ENCODE assay signal across 24 cellular contexts in genomic region chr14:77625360-77625759, GRCh38.
"Had no signal": no experiment of that assay in that cellular context is flagged by ENCODE, and none has a peak within 500 bp of the region (broad histone marks: within the 10 kb centered on the region; RNA-seq: fewer than 3 reads in every experiment).

No MANE protein-coding gene starts in this region.

- H3K27ac Mint-ChIP-seq: dendritic cell treated with granulocyte-macrophage colony-stimulating factor and Interleukin-4, amounts not matched to agents 40 ng/mL and 50 ng/mL, for 4 days; endodermal cell; natural killer cell; progenitor cell of endocrine pancreas; stimulated activated effector memory CD8-positive, alpha-beta T cell treated with anti-CD3 and anti-CD28 coated beads, Interleukin-12 subunit alpha, Interleukin-12 subunit beta, amount 100 ng/mL, for 72 hours had no signal

- ATAC-seq: esophagus mucosa; gastrocnemius medialis; left ventricle myocardium superior; lower lobe of right lung; natural killer cell; pancreas; sciatic nerve; stimulated activated effector memory CD8-positive, alpha-beta T cell treated with anti-CD3 and anti-CD28 coated beads, Interleukin-12 subunit alpha, Interleukin-12 subunit beta, amount 100 ng/mL, for 72 hours; upper lobe of right lung had no signal

- H3K9me3 Mint-ChIP-seq: dendritic cell treated with granulocyte-macrophage colony-stimulating factor and Interleukin-4, amounts not matched to agents 40 ng/mL and 50 ng/mL, for 4 days; natural killer cell; stimulated activated effector memory CD8-positive, alpha-beta T cell treated with anti-CD3 and anti-CD28 coated beads, Interleukin-12 subunit alpha, Interleukin-12 subunit beta, amount 100 ng/mL, for 72 hours had no signal

- H3K4me3 ChIP-seq: gastrocnemius medialis, lower lobe of right lung, pancreas, smooth muscle cell, thoracic aorta, transverse colon, upper lobe of right lung, uterus had no signal

- H3K4me3 Mint-ChIP-seq: dendritic cell treated with granulocyte-macrophage colony-stimulating factor and Interleukin-4, amounts not matched to agents 40 ng/mL and 50 ng/mL, for 4 days; endodermal cell; natural killer cell; stimulated activated effector memory CD8-positive, alpha-beta T cell treated with anti-CD3 and anti-CD28 coated beads, Interleukin-12 subunit alpha, Interleukin-12 subunit beta, amount 100 ng/mL, for 72 hours had no signal

- H3K4me1 Mint-ChIP-seq: endodermal cell; natural killer cell; stimulated activated effector memory CD8-positive, alpha-beta T cell treated with anti-CD3 and anti-CD28 coated beads, Interleukin-12 subunit alpha, Interleukin-12 subunit beta, amount 100 ng/mL, for 72 hours had no signal

- H3K36me3 Mint-ChIP-seq: natural killer cell; stimulated activated effector memory CD8-positive, alpha-beta T cell treated with anti-CD3 and anti-CD28 coated beads, Interleukin-12 subunit alpha, Interleukin-12 subunit beta, amount 100 ng/mL, for 72 hours had no signal

- DNase-seq: effector CD8-positive, alpha-beta T cell; endodermal cell; foreskin fibroblast; gastrocnemius medialis; left ventricle myocardium superior; lower lobe of right lung; natural killer cell; occipital lobe; pancreas; stimulated activated CD4-positive, alpha-beta T cell treated with anti-CD3 and anti-CD28 coated beads, Interleukin-12 subunit alpha, Interleukin-12 subunit beta, amount 100 ng/mL, for 4 hours; stimulated activated CD4-positive, alpha-beta T cell treated with anti-CD3 and anti-CD28 coated beads, Interleukin-1b, Interleukin-23, amount 100 ng/mL, for 48 hours; stimulated activated CD4-positive, alpha-beta T cell treated with anti-CD3 and anti-CD28 coated beads, Interleukin-4, amount 100 ng/mL, for 1 hour; stimulated activated naive CD4-positive, alpha-beta T cell treated with Interleukin-2 at 50 U/mL for 16 hours; transverse colon; upper lobe of right lung; uterus had no signal

- H3K9me3 ChIP-seq: gastrocnemius medialis, lower lobe of right lung, pancreas, thoracic aorta, transverse colon, upper lobe of right lung, uterus had no signal

- H3K4me1 ChIP-seq: gastrocnemius medialis, pancreas, upper lobe of right lung, uterus had no signal

- H3K36me3 ChIP-seq: gastrocnemius medialis, lower lobe of right lung, pancreas, thoracic aorta, transverse colon, upper lobe of right lung, uterus had no signal

- H3K4me2 ChIP-seq: smooth muscle cell had no signal

- H3K27me3 Mint-ChIP-seq: dendritic cell treated with granulocyte-macrophage colony-stimulating factor and Interleukin-4, amounts not matched to agents 40 ng/mL and 50 ng/mL, for 4 days; progenitor cell of endocrine pancreas had no signal

- H3K27ac ChIP-seq: epithelial cell of prostate, gastrocnemius medialis, lower lobe of right lung, pancreas, thoracic aorta, transverse colon, upper lobe of right lung, uterus had no signal

- H3K27me3 ChIP-seq: gastrocnemius medialis, pancreas, transverse colon, upper lobe of right lung, uterus had no signal
